ENCODE assay signal across 8 cellular contexts in the genomic region with DNA sequence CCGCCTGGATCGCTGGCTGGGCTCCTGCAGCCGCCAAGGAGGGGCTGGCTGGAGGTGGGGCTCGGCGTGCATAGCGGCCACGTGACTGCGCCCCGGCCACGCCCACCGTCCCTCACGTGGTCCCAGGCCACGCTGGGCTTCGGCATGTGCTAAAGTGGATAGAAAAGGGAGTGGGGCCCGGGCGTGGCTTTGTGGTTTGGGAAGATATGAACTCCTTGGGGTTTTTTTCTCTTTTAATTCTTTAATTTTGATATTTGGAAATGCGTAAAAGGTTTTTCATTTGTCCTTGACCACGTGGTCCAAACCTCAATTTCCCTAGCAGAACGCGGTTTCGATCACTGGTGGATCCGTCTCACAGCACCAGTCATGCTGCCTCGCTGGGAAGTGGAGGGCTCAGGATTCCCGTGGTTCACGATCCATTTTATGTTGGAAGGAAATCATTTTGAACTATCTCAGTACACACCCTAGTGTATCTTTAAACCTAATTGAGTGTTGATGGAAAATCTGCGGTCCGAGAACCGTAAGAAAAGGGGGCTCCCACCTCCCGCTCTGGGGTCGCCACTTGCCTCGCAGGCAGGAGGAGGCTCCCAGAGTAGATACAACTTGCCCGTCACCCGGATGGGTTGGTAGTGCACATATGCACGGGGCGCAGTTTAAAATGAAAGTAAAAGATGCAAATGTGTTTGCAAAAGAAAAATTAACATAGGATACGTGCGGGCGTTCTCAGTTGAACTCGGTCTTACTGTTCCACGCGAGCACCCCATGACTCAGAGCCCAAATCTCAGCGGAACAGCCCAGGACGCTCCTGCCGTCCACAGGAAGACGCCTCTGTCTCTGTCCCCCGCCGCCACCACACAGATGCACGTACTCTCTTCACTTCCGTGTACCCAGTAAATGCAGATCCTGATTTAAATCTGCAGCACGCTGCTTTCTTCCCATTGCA.
DNase-seq lines count a peak whose midpoint lies in the region; ATAC-seq and TF ChIP-seq lines count a peak whose summit lies in the region.

No MANE protein-coding gene starts in this region.

- peak; percentile 91 for ATAC-seq in CD4-positive, alpha-beta T cell (ENCODE audit: poor library complexity)
- ATAC-seq in GM19467 (IDR thresholded peaks at IDR 0.05; ENCODE audit: unreplicated experiment) = peak; percentile 84

- no peak overlapping the region for H3K4me3 ChIP-seq in SJSA1

- peak; percentile 47 to 72 (median 61) for DNase-seq in CD4-positive, alpha-beta T cell
- DNase-seq in HK-2 (ENCODE audit: unreplicated experiment) (peak; percentile 59), SJSA1 (ENCODE audit: low read depth in 1 of 2, low spot score in 2 of 2) (no peak), globus pallidus (ENCODE audit: low spot score) (peak; percentile 63), pons (ENCODE audit: low spot score) (peak; percentile 45), ureter (ENCODE audit: low spot score) (peak; percentile 84)
- peak; percentile 6 to 54 (median 23) for DNase-seq in activated naive CD4-positive, alpha-beta T cell (lab: John Stamatoyannopoulos, UW)

- no peaks in the 10 kb centered on the region for H3K27me3 Mint-ChIP-seq in CD4-positive, alpha-beta T cell

- H3K9me3 ChIP-seq in CD4-positive, alpha-beta T cell (ENCODE audit: control insufficient read depth, low read length) = no peaks in the 10 kb centered on the region
- H3K9me3 ChIP-seq in SJSA1 (replicated peaks) = no peaks in the 10 kb centered on the region

- no peaks in the 10 kb centered on the region for H3K36me3 ChIP-seq in SJSA1

- H3K4me1 Mint-ChIP-seq in CD4-positive, alpha-beta T cell (ENCODE audit: low read depth) = peaks cover 42% of the 10 kb centered on the region

- H3K9me3 Mint-ChIP-seq in CD4-positive, alpha-beta T cell = no peaks in the 10 kb centered on the region

- H3K27me3 ChIP-seq in CD4-positive, alpha-beta T cell (ENCODE audit: control insufficient read depth, insufficient read depth, low read length) = no peaks in the 10 kb centered on the region
- H3K27me3 ChIP-seq in SJSA1 (replicated peaks) = no peaks in the 10 kb centered on the region

- H3K27ac Mint-ChIP-seq in CD4-positive, alpha-beta T cell = peak overlapping the region; percentile 93

- TF ChIP-seq CTCF in CD4-positive, alpha-beta T cell (IDR thresholded peaks at IDR 0.05) = no peak

- CTCF ChIA-PET in CD4-positive, alpha-beta T cell (lab: Charles Lee) = interaction anchor here (1.0 to 1.1 kb wide), 2 partner anchors 16 to 17 kb away, joined by 3 read pairs; no protein-coding TSS in a partner anchor

- H3K4me3 Mint-ChIP-seq in CD4-positive, alpha-beta T cell = peak overlapping the region; percentile 95

- intact Hi-C loops in CD4-positive, alpha-beta T cell (cut with DNase I, micrococcal nuclease) = no loop called here

- H3K4me1 ChIP-seq in SJSA1 (replicated peaks) = peaks cover 26% of the 10 kb centered on the region

- POLR2A ChIA-PET in CD4-positive, alpha-beta T cell (lab: Charles Lee) = interaction anchor here (0.8 to 1.0 kb wide), 2 partner anchors 9 to 217 kb away, joined by 3 to 5 read pairs; partner anchors contain the start of gene IGF1R

- H3K27ac ChIP-seq in CD4-positive, alpha-beta T cell (ENCODE audit: low read depth, low read length) = peak overlapping the region; percentile 66
- peak overlapping the region; percentile 75 for H3K27ac ChIP-seq in SJSA1

- H3K36me3 Mint-ChIP-seq in CD4-positive, alpha-beta T cell (ENCODE audit: low read depth) = peaks cover 7% of the 10 kb centered on the region

Comparison
In these comparisons a context has a peak if more than half of its experiments do, and no peak if none do; other contexts are left out.
1. DNase-seq: peak in CD4-positive, alpha-beta T cell (10 of 10), HK-2 (single experiment), activated naive CD4-positive, alpha-beta T cell (4 of 4), globus pallidus (single experiment), pons (single experiment) and ureter (single experiment); none in SJSA1 (0 of 2).